ENCODE assay signal across 5 cellular contexts in genomic region chrX:71675636-71676035, GRCh38. TPM values are rescaled to one million over a fixed set of nuclear protein-coding genes. Genes with fewer than 3 reads are reported as not detected.
"Had no signal": no experiment of that assay in that cellular context is flagged by ENCODE, and none has a peak within 500 bp of the region (broad histone marks: within the 10 kb centered on the region; RNA-seq: fewer than 3 reads in every experiment).

No MANE protein-coding gene starts in this region.

RNA-seq across cellular contexts. Expression of gene CXorf49, which starts 42.4 kb away (rescaled TPM):
- total RNA-seq: GM23338, H1, H9, HT-29, IMR-90 had no signal
- polyA plus RNA-seq: GM23338, H1, IMR-90 had no signal

RNA-seq across cellular contexts. Expression of gene CXCR3, which starts 57.3 kb away (rescaled TPM):
- total RNA-seq: GM23338, H1, H9, IMR-90 had no signal
- polyA plus RNA-seq: GM23338, H1, IMR-90 had no signal
